Comparison of ENCODE assay signal across 11 cellular contexts in the genomic region with DNA sequence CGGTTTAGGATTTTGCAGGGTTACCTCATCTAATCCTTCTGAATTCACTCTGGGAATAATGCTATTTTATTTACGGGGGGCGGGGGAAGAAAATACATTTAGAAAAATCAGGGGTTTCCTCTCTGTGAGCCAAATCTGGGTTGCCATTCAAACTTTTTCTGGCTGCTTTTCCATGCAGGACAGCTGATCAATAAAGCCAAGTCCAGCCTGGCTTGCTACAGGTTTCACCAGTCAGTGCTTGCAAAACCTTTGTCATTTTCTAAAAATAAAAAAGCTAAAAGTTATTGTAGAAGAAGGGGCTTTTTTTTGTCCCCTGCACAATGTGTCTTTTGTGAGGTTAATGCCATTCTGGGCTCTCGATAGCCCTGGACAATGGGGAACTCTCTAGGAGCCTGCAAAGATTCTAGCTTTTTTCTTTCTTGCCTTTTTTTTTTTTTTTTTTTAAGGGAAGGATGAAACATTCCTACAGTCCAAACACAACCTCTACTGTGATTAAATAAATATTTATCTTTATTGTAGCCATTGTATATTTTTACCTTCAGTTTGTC. TPM values are rescaled to one million over a fixed set of nuclear protein-coding genes. Genes with fewer than 3 reads are reported as not detected.
DNase-seq lines count a peak whose midpoint lies in the region; ATAC-seq and TF ChIP-seq lines count a peak whose summit lies in the region.
"Had no signal": no experiment of that assay in that cellular context is flagged by ENCODE, and none has a peak within 500 bp of the region (broad histone marks: within the 10 kb centered on the region; RNA-seq: fewer than 3 reads in every experiment).

No MANE protein-coding gene starts in this region.

- no peak for DNase-seq in PC-3
- DNase-seq in caudate nucleus (lab: John Stamatoyannopoulos, UW) = no peak
- peak; percentile 8 for DNase-seq in mesenchymal stem cell
- DNase-seq in NCI-H446 (lab: John Stamatoyannopoulos, UW) = no peak
- no peak for DNase-seq in immature natural killer cell
- DNase-seq in hepatic stellate cell (ENCODE audit: low spot score) = no peak
- DNase-seq: activated naive CD4-positive, alpha-beta T cell treated with Interleukin-2 at 50 U/mL for 16 hours; central memory CD4-positive, alpha-beta T cell; stimulated activated CD4-positive, alpha-beta T cell treated with anti-CD3 and anti-CD28 coated beads, Interleukin-2, amount 100 ng/mL, for 48 hours; WERI-Rb-1 had no signal

- H2BK5ac ChIP-seq in mesenchymal stem cell (ENCODE audit: low read depth, low read length, poor library complexity, severe bottlenecking) = no peak overlapping the region

- POLR2A ChIA-PET in PC-3 (lab: Charles Lee; ENCODE audit: unreplicated experiment) = no interaction called here

- no peak overlapping the region for H2BK15ac ChIP-seq in mesenchymal stem cell (ENCODE audit: low read depth, poor library complexity, severe bottlenecking)

- H4K8ac ChIP-seq in mesenchymal stem cell (ENCODE audit: low read length) = no peak overlapping the region

- H3K9ac ChIP-seq in PC-3 (ENCODE audit: low read length) (0 out of 2 replicates have a peak overlapping the region, but pooled peaks have one; percentile 17), mesenchymal stem cell (ENCODE audit: low read length) (peak overlapping the region; percentile 91), skeletal muscle tissue (ENCODE audit: low read depth in 1 of 3, low read length in 3 of 3) (peak overlapping the region; percentile 63 to 88 (median 79))

- H3K4me3 Mint-ChIP-seq in immature natural killer cell = no peak overlapping the region

- H2BK120ac ChIP-seq in mesenchymal stem cell (ENCODE audit: low read depth, low read length) = no peak overlapping the region

- no peak overlapping the region for H3K23ac ChIP-seq in mesenchymal stem cell (ENCODE audit: low read length in 2 of 2)

- no peaks in the 10 kb centered on the region for H3F3A ChIP-seq in PC-3 (ENCODE audit: low read length, unreplicated experiment)

- intact Hi-C loops in PC-3 (cut with micrococcal nuclease) = no loop called here

- H2AFZ ChIP-seq in PC-3 (ENCODE audit: low read length) (no peak overlapping the region), mesenchymal stem cell (ENCODE audit: low read depth, low read length) (no peak overlapping the region)

- H3K27ac ChIP-seq in PC-3 (ENCODE audit: low read length) (no peak overlapping the region), caudate nucleus (ENCODE audit: low read depth, low read length) (peak overlapping the region; percentile 44), mesenchymal stem cell (ENCODE audit: low read length, poor library complexity, severe bottlenecking) (no peak overlapping the region), skeletal muscle tissue (ENCODE audit: low read depth, low read length) (peak overlapping the region; percentile 84)
- H3K27ac ChIP-seq: WERI-Rb-1 had no signal

- H3K9me3 Mint-ChIP-seq in immature natural killer cell = peaks cover 0 to 2% (median 0%) of the 10 kb centered on the region in 6 donors

- H3K4me2 ChIP-seq in PC-3 (ENCODE audit: low read length) (peak overlapping the region; percentile 88), mesenchymal stem cell (ENCODE audit: low read length, poor library complexity, severe bottlenecking) (no peak overlapping the region)

- H2AK5ac ChIP-seq in mesenchymal stem cell (ENCODE audit: low read length, severe bottlenecking) = no peak overlapping the region

- H3K4ac ChIP-seq in mesenchymal stem cell (ENCODE audit: low read depth in 1 of 2, low read length in 2 of 2) = no peak overlapping the region

- BruUV-seq in PC-3 (replicated peaks; lab: Mats Ljungman, UMichigan) = no TSS peak

- 35% methylated on average over 2 of the region's 4 CpGs for WGBS in mesenchymal stem cell

- H4K20me1 ChIP-seq in PC-3 (ENCODE audit: low read length) = no peaks in the 10 kb centered on the region

- peak overlapping the region; percentile 93 for H3K4me3 ChIP-seq in PC-3 (ENCODE audit: low read length)
- H3K4me3 ChIP-seq in mesenchymal stem cell (ENCODE audit: insufficient read depth in 1 of 2, low read depth in 1 of 2, low read length in 2 of 2) = no peak overlapping the region
- H3K4me3 ChIP-seq in skeletal muscle tissue (ENCODE audit: low read length in 3 of 3) = peak overlapping the region; percentile 15 to 91 (median 21)

- H3K27me3 ChIP-seq in PC-3 (ENCODE audit: low read length) (no peaks in the 10 kb centered on the region), mesenchymal stem cell (ENCODE audit: control insufficient read depth in 1 of 2, insufficient read depth in 1 of 2, low read length in 2 of 2) (peaks cover 0 to 49% of the 10 kb centered on the region in 2 experiments), skeletal muscle tissue (ENCODE audit: control insufficient read depth in 3 of 3, insufficient read depth in 3 of 3, low read length in 3 of 3) (peaks cover 0 to 2% (median 2%) of the 10 kb centered on the region in 3 donors)

- peaks cover 0 to 4% (median 4%) of the 10 kb centered on the region in 3 donors for H3K36me3 Mint-ChIP-seq in immature natural killer cell

- H3K18ac ChIP-seq in mesenchymal stem cell (ENCODE audit: low read depth in 1 of 2, low read length in 2 of 2) = no peak overlapping the region

- no peak overlapping the region for H3K27ac Mint-ChIP-seq in immature natural killer cell

- no peaks in the 10 kb centered on the region for H3K9me3 ChIP-seq in PC-3 (ENCODE audit: low read length)
- H3K9me3 ChIP-seq in mesenchymal stem cell (ENCODE audit: control insufficient read depth, low read length) = no peaks in the 10 kb centered on the region
- no peaks in the 10 kb centered on the region for H3K9me3 ChIP-seq in skeletal muscle tissue (ENCODE audit: control insufficient read depth in 3 of 3, low read length in 3 of 3)

- no peaks in the 10 kb centered on the region for H3K9me2 ChIP-seq in PC-3 (replicated peaks; ENCODE audit: low read length)

- H4K91ac ChIP-seq in mesenchymal stem cell (ENCODE audit: low read length) = no peak overlapping the region

- H3K79me2 ChIP-seq in PC-3 (ENCODE audit: low read length) = peaks cover 35% of the 10 kb centered on the region

- no peak for ATAC-seq in PC-3

- peaks cover 26 to 52% (median 43%) of the 10 kb centered on the region in 3 donors for H3K27me3 Mint-ChIP-seq in immature natural killer cell (ENCODE audit: low read depth in 3 of 3)

- CTCF ChIA-PET in PC-3 (lab: Charles Lee) = interaction anchor here (0.7 to 1.0 kb wide), 2 partner anchors 16 to 19 kb away, joined by 3 to 4 read pairs; no protein-coding TSS in a partner anchor

- no peaks in the 10 kb centered on the region for H3K79me1 ChIP-seq in mesenchymal stem cell (replicated peaks; ENCODE audit: low read length, poor library complexity, severe bottlenecking)

- TF ChIP-seq CTCF in PC-3 (conservative IDR thresholded peaks at IDR 0.05; ENCODE audit: low read depth, low read length) = no peak

- H2BK12ac ChIP-seq in mesenchymal stem cell (ENCODE audit: low read length in 2 of 2) = no peak overlapping the region

- H3K14ac ChIP-seq in mesenchymal stem cell (ENCODE audit: low read length in 2 of 2) = no peak overlapping the region

- H3K36me3 ChIP-seq in PC-3 (ENCODE audit: low read depth, low read length) (no peaks in the 10 kb centered on the region), mesenchymal stem cell (ENCODE audit: control insufficient read depth in 1 of 2, insufficient read depth in 2 of 2, low read depth in 1 of 2, low read length in 2 of 2) (no peaks in the 10 kb centered on the region), skeletal muscle tissue (ENCODE audit: control insufficient read depth in 3 of 3, insufficient read depth in 3 of 3, low read length in 3 of 3) (no peaks in the 10 kb centered on the region)
- H3K36me3 ChIP-seq: WERI-Rb-1 had no signal

- H3K4me1 ChIP-seq in PC-3 (ENCODE audit: insufficient read depth, low read length) (peaks cover 31% of the 10 kb centered on the region), mesenchymal stem cell (ENCODE audit: control insufficient read depth, insufficient read depth, low read depth, low read length) (peaks cover 27% of the 10 kb centered on the region), skeletal muscle tissue (ENCODE audit: control insufficient read depth in 3 of 3, insufficient read depth in 3 of 3, low read length in 3 of 3) (peaks cover 18 to 43% (median 20%) of the 10 kb centered on the region in 3 donors)

- peaks cover 32 to 38% of the 10 kb centered on the region in 2 donors for H3K4me1 Mint-ChIP-seq in immature natural killer cell

RNA-seq across cellular contexts. Expression of a gene that starts 13.1 kb away (rescaled TPM):
- 3.5 and 4.5 TPM in 2 replicates for total RNA-seq in PC-3 (2014; rRNA removed)
- polyA plus RNA-seq in mesenchymal stem cell (2013, experiment 1 of 2) = 5.1 TPM
- polyA plus RNA-seq in mesenchymal stem cell (2013, experiment 2 of 2) = 4.5 TPM
- total RNA-seq in skeletal muscle tissue = 8.9 TPM
- polyA plus RNA-seq in immature natural killer cell = 1 to 10 TPM in 2 of 3 donors, under 1 TPM in 1; 0.05 to 1.4 (median 1.0) TPM

Comparison
In these comparisons a context has a peak if more than half of its experiments do, and no peak if none do; other contexts are left out.
1. H3K27ac ChIP-seq: peak in caudate nucleus (single experiment) and skeletal muscle tissue (single experiment); none in PC-3 (single experiment) and mesenchymal stem cell (single experiment).
2. H3K4me3 ChIP-seq: peak in PC-3 (single experiment) and skeletal muscle tissue (3 of 3); none in mesenchymal stem cell (0 of 2).
3. H3K9ac ChIP-seq: peak in every context shown above with its lines; median percentile 91 in mesenchymal stem cell; 79 in skeletal muscle tissue; 17 in PC-3.